In the genomic region with DNA sequence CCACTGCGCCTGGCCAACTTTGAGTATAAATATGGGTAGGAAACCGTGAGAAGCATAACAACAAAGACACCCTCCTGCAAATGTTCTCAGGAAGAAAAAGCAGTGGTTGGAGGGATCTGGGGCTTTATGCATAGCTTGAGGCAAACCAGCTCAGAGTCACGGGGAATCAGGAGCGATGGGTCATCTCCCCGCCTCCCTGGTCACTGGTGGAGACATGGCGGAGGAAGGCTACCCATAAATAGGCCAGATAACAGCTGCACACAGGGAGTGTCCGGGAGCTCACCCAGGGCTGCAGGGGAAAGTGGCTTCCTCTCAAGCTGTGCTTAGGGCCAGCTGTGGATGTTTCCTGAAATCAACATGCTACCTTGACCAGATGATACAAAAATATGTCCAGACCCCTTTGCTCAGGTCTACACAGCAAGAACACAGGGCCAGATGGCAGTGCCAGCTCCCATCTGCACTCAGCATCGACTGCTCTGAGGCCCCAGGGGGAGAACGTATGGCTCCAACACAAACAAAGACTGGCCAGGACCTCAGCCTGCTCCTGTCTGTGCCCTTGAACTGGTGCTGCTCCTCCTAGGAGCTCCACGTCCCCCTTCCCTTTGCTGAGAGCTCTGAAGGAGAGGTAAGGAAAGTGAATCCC, we compare ENCODE assay signal across 23 cellular contexts. TPM values are rescaled to one million over a fixed set of nuclear protein-coding genes. Genes with fewer than 3 reads are reported as not detected.
DNase-seq lines count a peak whose midpoint lies in the region; ATAC-seq, FAIRE-seq and TF ChIP-seq lines count a peak whose summit lies in the region.
"Had no signal": no experiment of that assay in that cellular context is flagged by ENCODE, and none has a peak within 500 bp of the region (broad histone marks: within the 10 kb centered on the region; RNA-seq: fewer than 3 reads in every experiment).

No MANE protein-coding gene starts in this region.

- BruUV-seq in K562 (replicated peaks; lab: Mats Ljungman, UMichigan): no TSS peak

- H3K4me1 ChIP-seq in right atrium auricular region (peaks cover 0 to 38% of the 10 kb centered on the region in 2 donors), K562 (replicated peaks in 1 of 2; ENCODE audit: control insufficient read depth in 2 of 2, insufficient read depth in 2 of 2, low read length in 2 of 2) (peaks cover 7 to 20% of the 10 kb centered on the region in 2 experiments; a peak in 4 of 5 replicates), right cardiac atrium (ENCODE audit: control insufficient read depth, insufficient read depth, low read length) (peaks cover 11% of the 10 kb centered on the region), thyroid gland (peaks cover 25 to 30% of the 10 kb centered on the region in 2 donors), Peyer's patch (peaks cover 0 to 24% (median 0%) of the 10 kb centered on the region in 4 donors)

- no peak for DNase-seq in Right ventricle myocardium superior
- DNase-seq in right atrium auricular region (ENCODE audit: low spot score): no peak
- DNase-seq in K562 (ENCODE audit: extremely low read depth in 1 of 4, low spot score in 3 of 4): peak in 3 of 4 experiments; percentile 25 to 65 (median 56)
- peak in 2 of 3 donors; percentile 70 for DNase-seq in right cardiac atrium
- DNase-seq in thyroid gland: no peak
- DNase-seq in Peyer's patch: no peak
- DNase-seq in NCI-H345 treated with DMSO at 0.1 percent for 48 hours (lab: John Stamatoyannopoulos, UW; ENCODE audit: unreplicated experiment): no peak
- DNase-seq in stimulated activated naive CD4-positive, alpha-beta T cell (lab: John Stamatoyannopoulos, UW): no peak
- DNase-seq: activated CD4-positive, alpha-beta T cell treated with anti-CD3 and anti-CD28 coated beads for 1 hour; activated CD8-positive, alpha-beta memory T cell treated with anti-CD3 and anti-CD28 coated beads, Interleukin-2, amount 10 ng/mL, durations not matched to agents 7 days and 5 days; activated naive CD8-positive, alpha-beta T cell treated with anti-CD3 and anti-CD28 coated beads, Interleukin-2, amount 50 U/mL, for 24 hours; C1 segment of cervical spinal cord; dorsolateral prefrontal cortex; GF-D8; mammary epithelial cell; NCI-H510A; tibial artery had no signal

- ATAC-seq in Right ventricle myocardium superior (ENCODE audit: poor library complexity) (peak; percentile 25), K562 (peak; percentile 57), right cardiac atrium (peak; percentile 41 to 49)
- ATAC-seq: A549; activated CD8-positive, alpha-beta memory T cell treated with anti-CD3 and anti-CD28 coated beads, Interleukin-2, amount 10 ng/mL, durations not matched to agents 7 days and 5 days; activated naive CD8-positive, alpha-beta T cell treated with anti-CD3 and anti-CD28 coated beads, Interleukin-2, amount 50 U/mL, for 24 hours; esophagus mucosa; GM12878; natural killer cell treated with Interleukin-12 subunit alpha and Interleukin-12 subunit beta and Interleukin-15 and Interleukin-18, amount 100 ng/mL, for 72 hours; stimulated activated effector memory CD8-positive, alpha-beta T cell treated with anti-CD3 and anti-CD28 coated beads, Interleukin-12 subunit alpha, Interleukin-12 subunit beta, amount 100 ng/mL, for 72 hours had no signal

- TF ChIP-seq EP300 in K562 (IDR thresholded peaks at IDR 0.05; ENCODE audit: low read length): no peak

- H3K36me3 ChIP-seq in right atrium auricular region (no peaks in the 10 kb centered on the region), K562 (ENCODE audit: control insufficient read depth, insufficient read depth, low read length) (no peaks in the 10 kb centered on the region), thyroid gland (no peaks in the 10 kb centered on the region), Peyer's patch (no peaks in the 10 kb centered on the region)
- H3K36me3 ChIP-seq: breast epithelium, tibial artery had no signal

- POLR2A ChIA-PET in K562 (lab: Yijun Ruan, JAX): interaction anchor here (0.6 to 7.7 kb wide), 9 partner anchors 10 to 896 kb away, joined by 3 to 99 read pairs (median 3); a partner anchor contains a TSS

- intact Hi-C loops in Right ventricle myocardium superior (cut with DNase I): loop anchor here (10.0 kb wide), 2 partner anchors 120 to 280 kb away; no protein-coding TSS in a partner anchor
- intact Hi-C loops in K562 (cut with micrococcal nuclease): loop anchor here (5.0 kb wide), 1 partner anchor 117 kb away; no protein-coding TSS in a partner anchor
- intact Hi-C loops in right cardiac atrium (cut with DNase I): loop anchor here (10.0 kb wide), 4 partner anchors 100 to 290 kb away; no protein-coding TSS in a partner anchor
- intact Hi-C loops in thyroid gland (cut with DNase I): loop anchor here (10.0 kb wide), 1 partner anchor 290 kb away; no protein-coding TSS in a partner anchor

- H3K4me3 ChIP-seq in right atrium auricular region (no peak overlapping the region), K562 (no peak overlapping the region), right cardiac atrium (ENCODE audit: low read length) (no peak overlapping the region), thyroid gland (replicated peaks in 1 of 3) (no peak overlapping the region), Peyer's patch (no peak overlapping the region)
- H3K4me3 ChIP-seq: A549, breast epithelium, dorsolateral prefrontal cortex, GM12878, tibial artery had no signal

- H3K9me3 ChIP-seq in right atrium auricular region (no peaks in the 10 kb centered on the region), K562 (replicated peaks; ENCODE audit: control insufficient read depth, insufficient read depth, low read depth, low read length) (no peaks in the 10 kb centered on the region), right cardiac atrium (ENCODE audit: control insufficient read depth, low read length) (no peaks in the 10 kb centered on the region), thyroid gland (no peaks in the 10 kb centered on the region), Peyer's patch (no peaks in the 10 kb centered on the region)
- H3K9me3 ChIP-seq: A549, breast epithelium, tibial artery had no signal

- no peak overlapping the region for H3K27ac ChIP-seq in right atrium auricular region
- H3K27ac ChIP-seq in K562 (ENCODE audit: extremely low read depth, low read depth, low read length): no peak overlapping the region
- H3K27ac ChIP-seq in right cardiac atrium (ENCODE audit: low read length): no peak overlapping the region
- H3K27ac ChIP-seq in thyroid gland: peak overlapping the region; percentile 3 to 58 (median 23)
- H3K27ac ChIP-seq in Peyer's patch: peak overlapping the region in 1 of 4 donors; percentile 7
- H3K27ac ChIP-seq: A549, breast epithelium, tibial artery had no signal

- H3K9ac ChIP-seq in K562 (ENCODE audit: insufficient read depth in 1 of 2, low read depth in 2 of 2, low read length in 2 of 2): peak overlapping the region in 1 of 2 experiments; percentile 65; a peak in 1 of 4 replicates

- H3K79me2 ChIP-seq in K562 (ENCODE audit: control insufficient read depth, insufficient read depth, low read length): no peaks in the 10 kb centered on the region

- no peak for TF ChIP-seq CTCF in right atrium auricular region (IDR thresholded peaks at IDR 0.05)
- TF ChIP-seq CTCF in K562 (IDR thresholded peaks at IDR 0.05 in 2 of 3, conservative IDR thresholded peaks at IDR 0.05 in 1 of 3; ENCODE audit: insufficient read depth in 2 of 3, low read depth in 1 of 3, low read length in 3 of 3): no peak
- TF ChIP-seq CTCF in thyroid gland (IDR thresholded peaks at IDR 0.05): no peak
- TF ChIP-seq CTCF in Peyer's patch (IDR thresholded peaks at IDR 0.05): no peak

- peak overlapping the region; percentile 23; the same call in 1 of the 2 replicates for H3K4me2 ChIP-seq in K562 (ENCODE audit: insufficient read depth, low read length)
- H3K4me2 ChIP-seq: A549 had no signal

- H2AFZ ChIP-seq in K562 (ENCODE audit: low read depth, low read length): peak overlapping the region; percentile 6; the same call in 1 of the 2 replicates

- WGBS in K562 (ENCODE audit: insufficient coverage, low coverage, missing lambda C conversion rate): 16% methylated on average over 10 of the region's 10 CpGs
- WGBS in right cardiac atrium: 29% methylated on average over 10 of the region's 10 CpGs
- WGBS in thyroid gland, 2 donors: 54% methylated on average over 10 of the region's 10 CpGs

- H3K9me1 ChIP-seq in K562 (ENCODE audit: control insufficient read depth, insufficient read depth, low read length): no peaks in the 10 kb centered on the region

- TF ChIP-seq POLR2A in K562 (conservative IDR thresholded peaks at IDR 0.05): no peak
- TF ChIP-seq POLR2A in thyroid gland (IDR thresholded peaks at IDR 0.05): no peak
- no peak for TF ChIP-seq POLR2A in Peyer's patch (IDR thresholded peaks at IDR 0.05)

- H4K20me1 ChIP-seq in K562 (replicated peaks; ENCODE audit: control insufficient read depth, insufficient read depth, low read length): no peaks in the 10 kb centered on the region

- FAIRE-seq in K562 (lab: Jason Lieb, UNC): peak; percentile 71
- FAIRE-seq: A549 had no signal

- H3K27me3 ChIP-seq in right atrium auricular region: no peaks in the 10 kb centered on the region
- no peaks in the 10 kb centered on the region for H3K27me3 ChIP-seq in K562 (ENCODE audit: control insufficient read depth in 2 of 2, insufficient read depth in 2 of 2, low read length in 2 of 2)
- no peaks in the 10 kb centered on the region for H3K27me3 ChIP-seq in right cardiac atrium (ENCODE audit: control insufficient read depth, insufficient read depth)
- H3K27me3 ChIP-seq in thyroid gland: no peaks in the 10 kb centered on the region
- H3K27me3 ChIP-seq in Peyer's patch: no peaks in the 10 kb centered on the region
- H3K27me3 ChIP-seq: breast epithelium, dorsolateral prefrontal cortex, tibial artery had no signal

- TF ChIP-seq RAD21 in K562 (CRISPR knock-in tag; conservative IDR thresholded peaks at IDR 0.05 in 1 of 2, IDR thresholded peaks at IDR 0.05 in 1 of 2): no peak

- in situ Hi-C loops in K562 (cut with MboI): no loop called here

- CTCF ChIA-PET in K562 (lab: Yijun Ruan, JAX; ENCODE audit: low intra/inter-chr PET ratio): no interaction called here

RNA-seq across cellular contexts. Expression of a gene that starts 27.1 kb away (rescaled TPM):
- total RNA-seq in Right ventricle myocardium superior (114 TPM), right atrium auricular region (100 to 1,000 TPM in 1 of 2 donors, 10 to 100 TPM in 1; 99.8 to 125 TPM), K562 (2014; rRNA removed) (14.2 and 14.4 TPM in 2 replicates), K562 (2014; rRNA removed; fragmentation: Illumina TruSeq; extraction: Trizol) (13.4 and 14.6 TPM in 2 replicates), K562 (2015; rRNA removed; fragmentation: Illumina TruSeq; extraction: Trizol) (12.9 and 14.2 TPM in 2 replicates), K562 (2021) (40.2 and 51.5 TPM in 2 replicates), right cardiac atrium (100 to 1,000 TPM; 155 to 175 (median 162) TPM), thyroid gland (100 to 1,000 TPM; 118 to 244 (median 131) TPM), Peyer's patch (100 to 1,000 TPM in 3 of 4 donors, 10 to 100 TPM in 1; 98.5 to 528 (median 110) TPM)
- 171 and 273 TPM in 2 replicates for total RNA-seq in K562 (2011; cell fraction: chromatin; rRNA removed; ENCODE audit: low replicate concordance)
- total RNA-seq in K562 (2011; cell fraction: nucleolus; rRNA removed): 61.4 and 68.2 TPM in 2 replicates
- total RNA-seq in K562 (2011; cell fraction: nucleoplasm; rRNA removed): 135 and 159 TPM in 2 replicates
- polyA plus RNA-seq in K562 (2011; rRNA removed) (5.3 and 8.3 TPM in 2 replicates), K562 (2014; fragmentation: Illumina TruSeq; extraction: Trizol) (21.1 and 25.2 TPM in 2 replicates), K562 (2014; fragmentation: Nextera tagmentation; extraction: Ambion mirVana) (1 to 10 TPM; 3.0 to 5.4 TPM), K562 (2014; rRNA removed) (8.0 and 22.3 TPM in 2 replicates), right cardiac atrium (72.4 TPM)
- 5.1 and 11.3 TPM in 2 replicates for polyA plus RNA-seq in K562 (2011; cell fraction: cytosol; rRNA removed)
- 35.9 and 36.4 TPM in 2 replicates for polyA plus RNA-seq in K562 (2011; cell fraction: nucleus; rRNA removed)
- 22.1 and 24.3 TPM in 2 replicates for polyA plus RNA-seq in K562 (2012)
- 55.5 and 81.8 TPM in 2 replicates for polyA minus RNA-seq in K562 (2011; rRNA and poly(A)+ RNA removed)
- polyA minus RNA-seq in K562 (2011; cell fraction: cytosol; rRNA and poly(A)+ RNA removed): 45.2 and 50.4 TPM in 2 replicates
- polyA minus RNA-seq in K562 (2011; cell fraction: nucleus; rRNA and poly(A)+ RNA removed): 32.6 and 64.3 TPM in 2 replicates

RNA-seq across cellular contexts. Expression of a gene that starts 33.9 kb away (rescaled TPM):
- total RNA-seq in Right ventricle myocardium superior (136 TPM), right atrium auricular region (100 to 1,000 TPM; 149 to 334 TPM), K562 (2014; rRNA removed) (2,617 and 2,757 TPM in 2 replicates), K562 (2014; rRNA removed; fragmentation: Illumina TruSeq; extraction: Trizol) (2,118 and 2,410 TPM in 2 replicates), K562 (2015; rRNA removed; fragmentation: Illumina TruSeq; extraction: Trizol) (2,997 and 3,044 TPM in 2 replicates), K562 (2021) (2,642 and 2,717 TPM in 2 replicates), right cardiac atrium (100 to 1,000 TPM; 146 to 335 (median 212) TPM), thyroid gland (100 to 1,000 TPM; 355 to 741 (median 478) TPM), Peyer's patch (100 to 1,000 TPM; 355 to 547 (median 484) TPM)
- total RNA-seq in K562 (2011; cell fraction: chromatin; rRNA removed; ENCODE audit: low replicate concordance): 790 and 1,193 TPM in 2 replicates
- total RNA-seq in K562 (2011; cell fraction: nucleolus; rRNA removed): 1,022 and 1,050 TPM in 2 replicates
- 987 and 1,019 TPM in 2 replicates for total RNA-seq in K562 (2011; cell fraction: nucleoplasm; rRNA removed)
- polyA plus RNA-seq in K562 (2011; rRNA removed) (3,253 and 3,807 TPM in 2 replicates), K562 (2014; fragmentation: Illumina TruSeq; extraction: Trizol) (2,868 and 3,193 TPM in 2 replicates), K562 (2014; fragmentation: Nextera tagmentation; extraction: Ambion mirVana) (1,000 to 10,000 TPM; 6,249 to 7,472 TPM), K562 (2014; rRNA removed) (2,249 and 2,310 TPM in 2 replicates), right cardiac atrium (138 TPM)
- 3,902 and 3,930 TPM in 2 replicates for polyA plus RNA-seq in K562 (2011; cell fraction: cytosol; rRNA removed)
- polyA plus RNA-seq in K562 (2011; cell fraction: nucleus; rRNA removed): 1,435 and 2,014 TPM in 2 replicates
- 2,677 and 3,119 TPM in 2 replicates for polyA plus RNA-seq in K562 (2012)
- 3,327 and 3,913 TPM in 2 replicates for polyA minus RNA-seq in K562 (2011; rRNA and poly(A)+ RNA removed)
- polyA minus RNA-seq in K562 (2011; cell fraction: cytosol; rRNA and poly(A)+ RNA removed): 2,697 and 3,181 TPM in 2 replicates
- polyA minus RNA-seq in K562 (2011; cell fraction: nucleus; rRNA and poly(A)+ RNA removed): 390 and 803 TPM in 2 replicates

Comparison
In these comparisons a context has a peak if more than half of its experiments do, and no peak if none do; other contexts are left out.
1. DNase-seq: peak in K562 (3 of 4) and right cardiac atrium (2 of 3); none in Right ventricle myocardium superior (single experiment), right atrium auricular region (single experiment), thyroid gland (0 of 2), Peyer's patch (0 of 3), NCI-H345 treated with DMSO at 0.1 percent for 48 hours (single experiment) and stimulated activated naive CD4-positive, alpha-beta T cell (0 of 6).
2. H3K27ac ChIP-seq: peak in thyroid gland (3 of 3); none in right atrium auricular region (0 of 2), K562 (single experiment) and right cardiac atrium (single experiment).
3. Peak in every context shown above with its lines, with median percentiles within 50 percentile points of each other: ATAC-seq.